17 cellular contexts compared by ENCODE assay signal in genomic region chr21:27813750-27814149, GRCh38.
A peak's percentile ranks its signal among the peaks of the same experiment; 100 is the strongest.
DNase-seq lines count a peak whose midpoint lies in the region; ATAC-seq and TF ChIP-seq lines count a peak whose summit lies in the region.
"Had no signal": no experiment of that assay in that cellular context is flagged by ENCODE, and none has a peak within 500 bp of the region (broad histone marks: within the 10 kb centered on the region; RNA-seq: fewer than 3 reads in every experiment).

No MANE protein-coding gene starts in this region.

- H3K27ac Mint-ChIP-seq in neural progenitor cell (no peak overlapping the region), T-helper 17 cell (no peak overlapping the region)
- H3K27ac Mint-ChIP-seq: activated CD8-positive, alpha-beta T cell treated with anti-CD3 and anti-CD28 coated beads for 36 hours; naive thymus-derived CD4-positive, alpha-beta T cell; stimulated activated naive CD8-positive, alpha-beta T cell treated with anti-CD3 and anti-CD28 coated beads, Interleukin-15, amount 100 ng/mL, for 72 hours had no signal

- H3K27me3 Mint-ChIP-seq in neural progenitor cell (ENCODE audit: insufficient read depth, low read depth) = no peaks in the 10 kb centered on the region
- no peaks in the 10 kb centered on the region for H3K27me3 Mint-ChIP-seq in T-helper 17 cell
- H3K27me3 Mint-ChIP-seq: activated CD8-positive, alpha-beta T cell treated with anti-CD3 and anti-CD28 coated beads for 36 hours; stimulated activated naive CD8-positive, alpha-beta T cell treated with anti-CD3 and anti-CD28 coated beads, Interleukin-15, amount 100 ng/mL, for 72 hours had no signal

- intact Hi-C loops in head of caudate nucleus (cut with DNase I) (no loop called here), ovary (cut with DNase I) (no loop called here)

- ATAC-seq in T-helper 17 cell = no peak
- ATAC-seq: activated CD8-positive, alpha-beta T cell treated with anti-CD3 and anti-CD28 coated beads for 36 hours; naive thymus-derived CD4-positive, alpha-beta T cell; stimulated activated naive CD8-positive, alpha-beta T cell treated with anti-CD3 and anti-CD28 coated beads, Interleukin-15, amount 100 ng/mL, for 72 hours had no signal

- H3K9ac ChIP-seq in neural progenitor cell = no peak overlapping the region

- H3K4me1 ChIP-seq in SJCRH30 = peaks cover 3% of the 10 kb centered on the region; the same call in 1 of the 2 replicates
- H3K4me1 ChIP-seq in neural progenitor cell = no peaks in the 10 kb centered on the region
- no peaks in the 10 kb centered on the region for H3K4me1 ChIP-seq in ovary (ENCODE audit: insufficient read depth)

- 85 to 92% (median 87%) methylated on average over 8 of the region's 8 CpGs for WGBS in ovary, 3 donors

- peak overlapping the region; percentile 27 for H2AFZ ChIP-seq in neural progenitor cell (replicated peaks)

- no peaks in the 10 kb centered on the region for H3F3A ChIP-seq in neural progenitor cell (ENCODE audit: low read depth)

- no peak overlapping the region for H3K4me3 Mint-ChIP-seq in neural progenitor cell
- H3K4me3 Mint-ChIP-seq in T-helper 17 cell = no peak overlapping the region
- H3K4me3 Mint-ChIP-seq: activated CD8-positive, alpha-beta T cell treated with anti-CD3 and anti-CD28 coated beads for 36 hours; naive thymus-derived CD4-positive, alpha-beta T cell; stimulated activated naive CD8-positive, alpha-beta T cell treated with anti-CD3 and anti-CD28 coated beads, Interleukin-15, amount 100 ng/mL, for 72 hours had no signal

- H3K9me3 ChIP-seq in SJCRH30 (replicated peaks) (0 out of 2 replicates have a peak, but pooled peaks cover 3% of the 10 kb centered on the region), neural progenitor cell (ENCODE audit: low read depth) (no peaks in the 10 kb centered on the region), ovary (no peaks in the 10 kb centered on the region), T-helper 17 cell (ENCODE audit: control insufficient read depth, low read length, poor library complexity, severe bottlenecking) (no peaks in the 10 kb centered on the region)

- no peak for TF ChIP-seq EP300 in ovary (IDR thresholded peaks at IDR 0.05)

- peak overlapping the region; percentile 30; the same call in 1 of the 2 replicates for H3K27ac ChIP-seq in SJCRH30
- H3K27ac ChIP-seq in neural progenitor cell = no peak overlapping the region
- H3K27ac ChIP-seq in ovary = no peak overlapping the region
- H3K27ac ChIP-seq: RWPE1 had no signal

- no peaks in the 10 kb centered on the region for H3K36me3 ChIP-seq in SJCRH30
- H3K36me3 ChIP-seq in neural progenitor cell = no peaks in the 10 kb centered on the region
- no peaks in the 10 kb centered on the region for H3K36me3 ChIP-seq in ovary

- no peaks in the 10 kb centered on the region for H3K9me3 Mint-ChIP-seq in neural progenitor cell
- H3K9me3 Mint-ChIP-seq: activated CD8-positive, alpha-beta T cell treated with anti-CD3 and anti-CD28 coated beads for 36 hours had no signal

- H3K4me2 ChIP-seq in neural progenitor cell = no peak overlapping the region

- no peaks in the 10 kb centered on the region for H3K4me1 Mint-ChIP-seq in neural progenitor cell
- H3K4me1 Mint-ChIP-seq in T-helper 17 cell = no peaks in the 10 kb centered on the region
- H3K4me1 Mint-ChIP-seq: naive thymus-derived CD4-positive, alpha-beta T cell; stimulated activated naive CD8-positive, alpha-beta T cell treated with anti-CD3 and anti-CD28 coated beads, Interleukin-15, amount 100 ng/mL, for 72 hours had no signal

- no peak for TF ChIP-seq CTCF in neural progenitor cell (IDR thresholded peaks at IDR 0.05)
- no peak for TF ChIP-seq CTCF in ovary (IDR thresholded peaks at IDR 0.05)

- H3K4me3 ChIP-seq in SJCRH30 (peak overlapping the region; percentile 2; the same call in 1 of the 2 replicates), neural progenitor cell (no peak overlapping the region), ovary (no peak overlapping the region)

- H4K20me1 ChIP-seq in neural progenitor cell (ENCODE audit: low read depth) = no peaks in the 10 kb centered on the region

- H3K27me3 ChIP-seq in SJCRH30 = no peaks in the 10 kb centered on the region
- no peaks in the 10 kb centered on the region for H3K27me3 ChIP-seq in neural progenitor cell
- no peaks in the 10 kb centered on the region for H3K27me3 ChIP-seq in ovary

- H3K79me2 ChIP-seq in neural progenitor cell (ENCODE audit: low read depth) = no peaks in the 10 kb centered on the region

- no peak for TF ChIP-seq POLR2A in ovary (IDR thresholded peaks at IDR 0.05)

- H3K36me3 Mint-ChIP-seq in neural progenitor cell (no peaks in the 10 kb centered on the region), T-helper 17 cell (ENCODE audit: low read depth) (no peaks in the 10 kb centered on the region)
- H3K36me3 Mint-ChIP-seq: naive thymus-derived CD4-positive, alpha-beta T cell had no signal

- DNase-seq in Ammon's horn (ENCODE audit: low spot score) (peak; percentile 93), SJCRH30 (peak; percentile 70 to 78), head of caudate nucleus (peak; percentile 70 to 94 (median 87)), neural progenitor cell (ENCODE audit: low spot score) (peak; percentile 2), ovary (no peak), T-helper 17 cell (no peak), NCI-H748 (lab: John Stamatoyannopoulos, UW; ENCODE audit: unreplicated experiment) (no peak)
- no peak for DNase-seq in stimulated activated CD4-positive, alpha-beta T cell treated with anti-CD3 and anti-CD28 coated beads, Interleukin-4, amount 100 ng/mL, for 1 hour
- DNase-seq: ACHN; activated CD8-positive, alpha-beta T cell treated with anti-CD3 and anti-CD28 coated beads for 36 hours; amniotic stem cell; H7; Kasumi-1; naive thymus-derived CD4-positive, alpha-beta T cell; NCI-H526 treated with DMSO at 0.1 percent for 48 hours; stimulated activated naive CD8-positive, alpha-beta T cell treated with anti-CD3 and anti-CD28 coated beads, Interleukin-15, amount 100 ng/mL, for 72 hours had no signal

Comparison
In these comparisons a context has a peak if more than half of its experiments do, and no peak if none do; other contexts are left out.
1. DNase-seq: peak in Ammon's horn (single experiment), SJCRH30 (2 of 2), head of caudate nucleus (42 of 42) and neural progenitor cell (single experiment); none in stimulated activated CD4-positive, alpha-beta T cell treated with anti-CD3 and anti-CD28 coated beads, Interleukin-4, amount 100 ng/mL, for 1 hour (single experiment), ovary (0 of 5), T-helper 17 cell (0 of 3) and NCI-H748 (single experiment).